In the genomic region with DNA sequence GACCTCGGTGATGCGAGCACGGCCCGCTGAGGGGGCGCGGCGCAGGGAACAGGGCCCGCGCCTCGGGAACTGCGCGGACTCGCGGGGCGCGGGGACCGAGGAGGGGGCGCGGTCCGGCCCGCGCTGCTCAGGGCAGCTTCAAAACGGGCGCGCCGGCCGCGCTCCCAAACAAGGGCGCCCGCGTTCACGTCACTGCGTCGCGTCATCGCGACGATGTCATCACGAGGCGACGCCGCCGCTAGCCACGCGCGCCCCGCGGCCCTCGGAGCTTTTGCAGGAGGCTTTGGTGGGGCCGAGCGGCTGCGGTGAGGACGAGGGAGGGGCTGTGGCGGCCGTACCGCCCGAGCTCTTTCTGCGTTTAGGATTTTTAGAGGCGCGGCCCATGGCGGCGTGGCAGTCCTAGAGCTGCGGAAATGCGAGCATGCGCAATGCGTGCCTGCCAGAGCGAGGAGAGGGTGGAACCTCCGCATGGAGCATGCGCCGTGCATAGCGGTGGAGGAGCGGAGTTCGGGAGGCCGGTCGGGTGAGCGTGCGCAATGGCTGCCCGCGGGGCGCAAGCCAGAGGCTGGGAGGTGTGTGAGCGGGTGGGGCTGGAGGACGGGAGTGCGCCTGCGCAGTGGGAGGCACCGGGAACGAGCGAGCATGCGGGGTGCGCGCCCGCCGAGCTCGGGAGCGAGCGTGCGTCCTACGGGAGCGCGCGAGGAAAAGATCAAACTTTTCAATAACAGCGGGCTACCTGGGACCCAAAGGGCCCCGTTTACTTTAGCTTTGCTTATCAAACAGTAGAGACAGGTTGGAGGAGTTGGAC, we compare ENCODE assay signal across 1 cellular context.
TF ChIP-seq lines count a peak whose summit lies in the region.

A gene with protein sequence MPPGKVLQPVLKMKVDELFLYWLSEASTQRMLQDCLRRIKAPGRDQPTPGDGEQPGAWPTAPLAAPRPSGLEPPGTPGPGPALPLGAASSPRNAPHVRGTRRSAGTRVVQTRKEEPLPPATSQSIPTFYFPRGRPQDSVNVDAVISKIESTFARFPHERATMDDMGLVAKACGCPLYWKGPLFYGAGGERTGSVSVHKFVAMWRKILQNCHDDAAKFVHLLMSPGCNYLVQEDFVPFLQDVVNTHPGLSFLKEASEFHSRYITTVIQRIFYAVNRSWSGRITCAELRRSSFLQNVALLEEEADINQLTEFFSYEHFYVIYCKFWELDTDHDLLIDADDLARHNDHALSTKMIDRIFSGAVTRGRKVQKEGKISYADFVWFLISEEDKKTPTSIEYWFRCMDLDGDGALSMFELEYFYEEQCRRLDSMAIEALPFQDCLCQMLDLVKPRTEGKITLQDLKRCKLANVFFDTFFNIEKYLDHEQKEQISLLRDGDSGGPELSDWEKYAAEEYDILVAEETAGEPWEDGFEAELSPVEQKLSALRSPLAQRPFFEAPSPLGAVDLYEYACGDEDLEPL (minus strand): TSS at position 140 of the 808 bp plus-strand sequence. CDS start 216 bp downstream, outside the sequence.

TF ChIP-seq in HepG2, 621 proteins besides CTCF, POLR2A, EP300 and RAD21 (continued from another document and continues in another):
- TF ChIP-seq ZNF331 (CRISPR knock-in tag; IDR thresholded peaks at IDR 0.05) = peak; percentile 34; the same call in 1 of the 2 replicates
- TF ChIP-seq ZNF556 (CRISPR knock-in tag; IDR thresholded peaks at IDR 0.05; ENCODE audit: borderline replicate concordance) = peak; percentile 80; the same call in 1 of the 2 replicates
- peak; percentile 80; the same call in 1 of the 2 replicates for TF ChIP-seq ZNF567 (CRISPR knock-in tag; IDR thresholded peaks at IDR 0.05; ENCODE audit: borderline replicate concordance)
- TF ChIP-seq MIER3 (CRISPR knock-in tag; IDR thresholded peaks at IDR 0.05; ENCODE audit: borderline replicate concordance) = peak; percentile 91; the same call in 1 of the 2 replicates
- peak; percentile 60; the same call in 1 of the 2 replicates for TF ChIP-seq BRD4 (CRISPR knock-in tag; IDR thresholded peaks at IDR 0.05)
- TF ChIP-seq ZNF543 (CRISPR knock-in tag; IDR thresholded peaks at IDR 0.05) = no peak
- peak; percentile 98 for TF ChIP-seq ZNF441 (CRISPR knock-in tag; IDR thresholded peaks at IDR 0.05; ENCODE audit: borderline replicate concordance)
- TF ChIP-seq, protein P1, sequence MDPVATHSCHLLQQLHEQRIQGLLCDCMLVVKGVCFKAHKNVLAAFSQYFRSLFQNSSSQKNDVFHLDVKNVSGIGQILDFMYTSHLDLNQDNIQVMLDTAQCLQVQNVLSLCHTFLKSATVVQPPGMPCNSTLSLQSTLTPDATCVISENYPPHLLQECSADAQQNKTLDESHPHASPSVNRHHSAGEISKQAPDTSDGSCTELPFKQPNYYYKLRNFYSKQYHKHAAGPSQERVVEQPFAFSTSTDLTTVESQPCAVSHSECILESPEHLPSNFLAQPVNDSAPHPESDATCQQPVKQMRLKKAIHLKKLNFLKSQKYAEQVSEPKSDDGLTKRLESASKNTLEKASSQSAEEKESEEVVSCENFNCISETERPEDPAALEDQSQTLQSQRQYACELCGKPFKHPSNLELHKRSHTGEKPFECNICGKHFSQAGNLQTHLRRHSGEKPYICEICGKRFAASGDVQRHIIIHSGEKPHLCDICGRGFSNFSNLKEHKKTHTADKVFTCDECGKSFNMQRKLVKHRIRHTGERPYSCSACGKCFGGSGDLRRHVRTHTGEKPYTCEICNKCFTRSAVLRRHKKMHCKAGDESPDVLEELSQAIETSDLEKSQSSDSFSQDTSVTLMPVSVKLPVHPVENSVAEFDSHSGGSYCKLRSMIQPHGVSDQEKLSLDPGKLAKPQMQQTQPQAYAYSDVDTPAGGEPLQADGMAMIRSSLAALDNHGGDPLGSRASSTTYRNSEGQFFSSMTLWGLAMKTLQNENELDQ (CRISPR knock-in tag; IDR thresholded peaks at IDR 0.05; ENCODE audit: borderline replicate concordance) = no peak
- TF ChIP-seq SIN3A (IDR thresholded peaks at IDR 0.05; ENCODE audit: borderline replicate concordance, low read depth, low read length) = peak; percentile 92; the same call in 1 of the 2 replicates
- TF ChIP-seq SRSF4 (IDR thresholded peaks at IDR 0.05; ENCODE audit: low read depth, low read length, poor library complexity, severe bottlenecking) = no peak
- no peak for TF ChIP-seq ZNF749 (CRISPR knock-in tag; IDR thresholded peaks at IDR 0.05; ENCODE audit: borderline replicate concordance)
- peak; percentile 92; the same call in 1 of the 2 replicates for TF ChIP-seq FIP1L1 (IDR thresholded peaks at IDR 0.05; ENCODE audit: borderline replicate concordance, insufficient read depth, low read depth, low read length)
- peak; percentile 90 for TF ChIP-seq ZNF772 (CRISPR knock-in tag; IDR thresholded peaks at IDR 0.05)
- TF ChIP-seq, protein P2, sequence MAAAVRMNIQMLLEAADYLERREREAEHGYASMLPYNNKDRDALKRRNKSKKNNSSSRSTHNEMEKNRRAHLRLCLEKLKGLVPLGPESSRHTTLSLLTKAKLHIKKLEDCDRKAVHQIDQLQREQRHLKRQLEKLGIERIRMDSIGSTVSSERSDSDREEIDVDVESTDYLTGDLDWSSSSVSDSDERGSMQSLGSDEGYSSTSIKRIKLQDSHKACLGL (CRISPR knock-in tag; IDR thresholded peaks at IDR 0.05) = peak; percentile 96
- TF ChIP-seq ZNF253 (CRISPR knock-in tag; IDR thresholded peaks at IDR 0.05; ENCODE audit: borderline replicate concordance) = no peak
- TF ChIP-seq, protein P3, sequence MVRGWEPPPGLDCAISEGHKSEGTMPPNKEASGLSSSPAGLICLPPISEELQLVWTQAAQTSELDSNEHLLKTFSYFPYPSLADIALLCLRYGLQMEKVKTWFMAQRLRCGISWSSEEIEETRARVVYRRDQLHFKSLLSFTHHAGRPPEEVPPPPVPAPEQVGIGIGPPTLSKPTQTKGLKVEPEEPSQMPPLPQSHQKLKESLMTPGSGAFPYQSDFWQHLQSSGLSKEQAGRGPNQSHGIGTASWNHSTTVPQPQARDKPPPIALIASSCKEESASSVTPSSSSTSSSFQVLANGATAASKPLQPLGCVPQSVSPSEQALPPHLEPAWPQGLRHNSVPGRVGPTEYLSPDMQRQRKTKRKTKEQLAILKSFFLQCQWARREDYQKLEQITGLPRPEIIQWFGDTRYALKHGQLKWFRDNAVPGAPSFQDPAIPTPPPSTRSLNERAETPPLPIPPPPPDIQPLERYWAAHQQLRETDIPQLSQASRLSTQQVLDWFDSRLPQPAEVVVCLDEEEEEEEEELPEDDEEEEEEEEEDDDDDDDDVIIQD (CRISPR knock-in tag; IDR thresholded peaks at IDR 0.05; ENCODE audit: low read depth) = no peak
- 0 out of 2 replicates have a peak, but pooled peaks have one; percentile 28 for TF ChIP-seq GPN1 (CRISPR knock-in tag; IDR thresholded peaks at IDR 0.05; ENCODE audit: borderline replicate concordance)
- TF ChIP-seq ATF7-NPFF (CRISPR knock-in tag; IDR thresholded peaks at IDR 0.05; ENCODE audit: low read depth) = peak; percentile 75
- TF ChIP-seq ZNF333 (CRISPR knock-in tag; IDR thresholded peaks at IDR 0.05; ENCODE audit: borderline replicate concordance) = peak; percentile 88
- TF ChIP-seq HNF4A (CRISPR knock-in tag; IDR thresholded peaks at IDR 0.05) = peak; percentile 39; the same call in 1 of the 2 replicates
- no peak for TF ChIP-seq ZNF644 (CRISPR knock-in tag; IDR thresholded peaks at IDR 0.05; ENCODE audit: low read depth)
- peak; percentile 20; the same call in 1 of the 2 replicates for TF ChIP-seq BHLHE40 (IDR thresholded peaks at IDR 0.05; ENCODE audit: low read length)
- no peak for TF ChIP-seq ZNF234 (CRISPR knock-in tag; conservative IDR thresholded peaks at IDR 0.05)
- no peak for TF ChIP-seq NCOA1 (CRISPR knock-in tag; IDR thresholded peaks at IDR 0.05)
- no peak for TF ChIP-seq ZNF17 (CRISPR knock-in tag; IDR thresholded peaks at IDR 0.05)
- TF ChIP-seq ZNF713 (CRISPR knock-in tag; IDR thresholded peaks at IDR 0.05) = peak; percentile 80; the same call in 1 of the 2 replicates
- no peak for TF ChIP-seq EHMT2 (IDR thresholded peaks at IDR 0.05; ENCODE audit: borderline replicate concordance, low read depth, low read length)
- TF ChIP-seq, protein P4, sequence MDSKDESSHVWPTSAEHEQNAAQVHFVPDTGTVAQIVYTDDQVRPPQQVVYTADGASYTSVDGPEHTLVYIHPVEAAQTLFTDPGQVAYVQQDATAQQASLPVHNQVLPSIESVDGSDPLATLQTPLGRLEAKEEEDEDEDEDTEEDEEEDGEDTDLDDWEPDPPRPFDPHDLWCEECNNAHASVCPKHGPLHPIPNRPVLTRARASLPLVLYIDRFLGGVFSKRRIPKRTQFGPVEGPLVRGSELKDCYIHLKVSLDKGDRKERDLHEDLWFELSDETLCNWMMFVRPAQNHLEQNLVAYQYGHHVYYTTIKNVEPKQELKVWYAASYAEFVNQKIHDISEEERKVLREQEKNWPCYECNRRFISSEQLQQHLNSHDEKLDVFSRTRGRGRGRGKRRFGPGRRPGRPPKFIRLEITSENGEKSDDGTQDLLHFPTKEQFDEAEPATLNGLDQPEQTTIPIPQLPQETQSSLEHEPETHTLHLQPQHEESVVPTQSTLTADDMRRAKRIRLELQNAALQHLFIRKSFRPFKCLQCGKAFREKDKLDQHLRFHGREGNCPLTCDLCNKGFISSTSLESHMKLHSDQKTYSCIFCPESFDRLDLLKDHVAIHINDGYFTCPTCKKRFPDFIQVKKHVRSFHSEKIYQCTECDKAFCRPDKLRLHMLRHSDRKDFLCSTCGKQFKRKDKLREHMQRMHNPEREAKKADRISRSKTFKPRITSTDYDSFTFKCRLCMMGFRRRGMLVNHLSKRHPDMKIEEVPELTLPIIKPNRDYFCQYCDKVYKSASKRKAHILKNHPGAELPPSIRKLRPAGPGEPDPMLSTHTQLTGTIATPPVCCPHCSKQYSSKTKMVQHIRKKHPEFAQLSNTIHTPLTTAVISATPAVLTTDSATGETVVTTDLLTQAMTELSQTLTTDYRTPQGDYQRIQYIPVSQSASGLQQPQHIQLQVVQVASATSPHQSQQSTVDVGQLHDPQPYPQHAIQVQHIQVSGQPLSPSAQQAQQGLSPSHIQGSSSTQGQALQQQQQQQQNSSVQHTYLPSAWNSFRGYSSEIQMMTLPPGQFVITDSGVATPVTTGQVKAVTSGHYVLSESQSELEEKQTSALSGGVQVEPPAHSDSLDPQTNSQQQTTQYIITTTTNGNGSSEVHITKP (CRISPR knock-in tag; IDR thresholded peaks at IDR 0.05; ENCODE audit: low read depth) = 0 out of 2 replicates have a peak, but pooled peaks have one; percentile 34
- TF ChIP-seq ZNF326 (CRISPR knock-in tag; IDR thresholded peaks at IDR 0.05; ENCODE audit: borderline replicate concordance) = no peak
- TF ChIP-seq, protein P5, sequence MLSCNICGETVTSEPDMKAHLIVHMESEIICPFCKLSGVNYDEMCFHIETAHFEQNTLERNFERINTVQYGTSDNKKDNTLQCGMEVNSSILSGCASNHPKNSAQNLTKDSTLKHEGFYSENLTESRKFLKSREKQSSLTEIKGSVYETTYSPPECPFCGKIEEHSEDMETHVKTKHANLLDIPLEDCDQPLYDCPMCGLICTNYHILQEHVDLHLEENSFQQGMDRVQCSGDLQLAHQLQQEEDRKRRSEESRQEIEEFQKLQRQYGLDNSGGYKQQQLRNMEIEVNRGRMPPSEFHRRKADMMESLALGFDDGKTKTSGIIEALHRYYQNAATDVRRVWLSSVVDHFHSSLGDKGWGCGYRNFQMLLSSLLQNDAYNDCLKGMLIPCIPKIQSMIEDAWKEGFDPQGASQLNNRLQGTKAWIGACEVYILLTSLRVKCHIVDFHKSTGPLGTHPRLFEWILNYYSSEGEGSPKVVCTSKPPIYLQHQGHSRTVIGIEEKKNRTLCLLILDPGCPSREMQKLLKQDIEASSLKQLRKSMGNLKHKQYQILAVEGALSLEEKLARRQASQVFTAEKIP (CRISPR knock-in tag; IDR thresholded peaks at IDR 0.05; ENCODE audit: borderline replicate concordance) = no peak
- 0 out of 2 replicates have a peak, but pooled peaks have one; percentile 75 for TF ChIP-seq ZSCAN25 (CRISPR knock-in tag; IDR thresholded peaks at IDR 0.05)
- no peak for TF ChIP-seq RBM22 (optimal IDR thresholded peaks at IDR 0.05; ENCODE audit: low read length)
- no peak for TF ChIP-seq MBD4 (IDR thresholded peaks at IDR 0.05; ENCODE audit: borderline replicate concordance, low read length)
- TF ChIP-seq ATAD3A (CRISPR knock-in tag; IDR thresholded peaks at IDR 0.05) = 0 out of 2 replicates have a peak, but pooled peaks have one; percentile 29
- TF ChIP-seq, protein P6, sequence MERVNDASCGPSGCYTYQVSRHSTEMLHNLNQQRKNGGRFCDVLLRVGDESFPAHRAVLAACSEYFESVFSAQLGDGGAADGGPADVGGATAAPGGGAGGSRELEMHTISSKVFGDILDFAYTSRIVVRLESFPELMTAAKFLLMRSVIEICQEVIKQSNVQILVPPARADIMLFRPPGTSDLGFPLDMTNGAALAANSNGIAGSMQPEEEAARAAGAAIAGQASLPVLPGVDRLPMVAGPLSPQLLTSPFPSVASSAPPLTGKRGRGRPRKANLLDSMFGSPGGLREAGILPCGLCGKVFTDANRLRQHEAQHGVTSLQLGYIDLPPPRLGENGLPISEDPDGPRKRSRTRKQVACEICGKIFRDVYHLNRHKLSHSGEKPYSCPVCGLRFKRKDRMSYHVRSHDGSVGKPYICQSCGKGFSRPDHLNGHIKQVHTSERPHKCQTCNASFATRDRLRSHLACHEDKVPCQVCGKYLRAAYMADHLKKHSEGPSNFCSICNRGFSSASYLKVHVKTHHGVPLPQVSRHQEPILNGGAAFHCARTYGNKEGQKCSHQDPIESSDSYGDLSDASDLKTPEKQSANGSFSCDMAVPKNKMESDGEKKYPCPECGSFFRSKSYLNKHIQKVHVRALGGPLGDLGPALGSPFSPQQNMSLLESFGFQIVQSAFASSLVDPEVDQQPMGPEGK (CRISPR knock-in tag; IDR thresholded peaks at IDR 0.05) = peak; percentile 60
- TF ChIP-seq, protein P7, sequence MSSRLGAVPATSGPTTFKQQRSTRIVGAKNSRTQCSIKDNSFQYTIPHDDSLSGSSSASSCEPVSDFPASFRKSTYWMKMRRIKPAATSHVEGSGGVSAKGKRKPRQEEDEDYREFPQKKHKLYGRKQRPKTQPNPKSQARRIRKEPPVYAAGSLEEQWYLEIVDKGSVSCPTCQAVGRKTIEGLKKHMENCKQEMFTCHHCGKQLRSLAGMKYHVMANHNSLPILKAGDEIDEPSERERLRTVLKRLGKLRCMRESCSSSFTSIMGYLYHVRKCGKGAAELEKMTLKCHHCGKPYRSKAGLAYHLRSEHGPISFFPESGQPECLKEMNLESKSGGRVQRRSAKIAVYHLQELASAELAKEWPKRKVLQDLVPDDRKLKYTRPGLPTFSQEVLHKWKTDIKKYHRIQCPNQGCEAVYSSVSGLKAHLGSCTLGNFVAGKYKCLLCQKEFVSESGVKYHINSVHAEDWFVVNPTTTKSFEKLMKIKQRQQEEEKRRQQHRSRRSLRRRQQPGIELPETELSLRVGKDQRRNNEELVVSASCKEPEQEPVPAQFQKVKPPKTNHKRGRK (CRISPR knock-in tag; IDR thresholded peaks at IDR 0.05) = no peak
- peak; percentile 84 for TF ChIP-seq TSC22D2 (CRISPR knock-in tag; IDR thresholded peaks at IDR 0.05; ENCODE audit: borderline replicate concordance)
- TF ChIP-seq, protein P8, sequence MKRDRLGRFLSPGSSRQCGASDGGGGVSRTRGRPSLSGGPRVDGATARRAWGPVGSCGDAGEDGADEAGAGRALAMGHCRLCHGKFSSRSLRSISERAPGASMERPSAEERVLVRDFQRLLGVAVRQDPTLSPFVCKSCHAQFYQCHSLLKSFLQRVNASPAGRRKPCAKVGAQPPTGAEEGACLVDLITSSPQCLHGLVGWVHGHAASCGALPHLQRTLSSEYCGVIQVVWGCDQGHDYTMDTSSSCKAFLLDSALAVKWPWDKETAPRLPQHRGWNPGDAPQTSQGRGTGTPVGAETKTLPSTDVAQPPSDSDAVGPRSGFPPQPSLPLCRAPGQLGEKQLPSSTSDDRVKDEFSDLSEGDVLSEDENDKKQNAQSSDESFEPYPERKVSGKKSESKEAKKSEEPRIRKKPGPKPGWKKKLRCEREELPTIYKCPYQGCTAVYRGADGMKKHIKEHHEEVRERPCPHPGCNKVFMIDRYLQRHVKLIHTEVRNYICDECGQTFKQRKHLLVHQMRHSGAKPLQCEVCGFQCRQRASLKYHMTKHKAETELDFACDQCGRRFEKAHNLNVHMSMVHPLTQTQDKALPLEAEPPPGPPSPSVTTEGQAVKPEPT (CRISPR knock-in tag; IDR thresholded peaks at IDR 0.05; ENCODE audit: low read depth) = peak; percentile 67; the same call in 1 of the 2 replicates
- no peak for TF ChIP-seq ZNF207 (IDR thresholded peaks at IDR 0.05; ENCODE audit: borderline replicate concordance)
